35 cellular contexts compared by ENCODE assay signal in the genomic region with DNA sequence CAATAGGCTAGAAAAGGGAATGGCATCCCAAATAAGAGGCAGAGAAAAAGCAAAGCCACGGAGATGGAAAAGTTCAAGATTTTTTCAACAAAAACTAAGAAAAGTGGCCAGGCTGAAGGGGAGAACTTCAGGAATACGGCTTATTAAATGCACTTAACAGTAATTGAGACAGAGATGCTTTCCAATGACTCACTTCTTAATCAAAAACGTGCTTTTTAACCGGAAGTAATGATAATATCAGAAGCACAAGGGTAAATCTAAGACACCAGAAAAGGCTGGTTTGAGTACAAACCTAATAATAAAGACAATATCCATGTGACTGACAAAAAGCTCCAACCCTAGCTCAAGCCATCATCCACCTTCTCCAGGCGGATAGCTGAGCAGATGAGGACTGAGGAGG. TPM values are rescaled to one million over a fixed set of nuclear protein-coding genes. Genes with fewer than 3 reads are reported as not detected.
"Had no signal": no experiment of that assay in that cellular context is flagged by ENCODE, and none has a peak within 500 bp of the region (broad histone marks: within the 10 kb centered on the region; RNA-seq: fewer than 3 reads in every experiment).

No MANE protein-coding gene starts in this region.

- H3K27ac ChIP-seq: KMS-11 had no signal

- H3K27me3 ChIP-seq: MG63 had no signal

- H3K4me3 ChIP-seq: MG63 had no signal

- H3K9ac ChIP-seq: KMS-11 had no signal

- H3K4me2 ChIP-seq: KMS-11 had no signal

- DNase-seq: Karpas-422, MG63, MV-4-11, NCI-H1048, NCI-H1092, NCI-H1092 treated with DMSO at 0.1 percent for 48 hours, NCI-H1105, NCI-H1105 treated with DMSO at 0.1 percent for 48 hours, NCI-H1417, NCI-H1417 treated with DMSO at 0.1 percent for 48 hours, NCI-H1436, NCI-H1436 treated with DMSO at 0.1 percent for 48 hours, NCI-H146, NCI-H1694, NCI-H1694 treated with DMSO at 0.1 percent for 48 hours, NCI-H187, NCI-H187 treated with DMSO at 0.1 percent for 48 hours, NCI-H1930, NCI-H2029, NCI-H2029 treated with DMSO at 0.1 percent for 48 hours, NCI-H2081, NCI-H2081 treated with DMSO at 0.1 percent for 48 hours, NCI-H2107, NCI-H2171, NCI-H2171 treated with DMSO at 0.1 percent for 48 hours, NCI-H2227 treated with DMSO at 0.1 percent for 48 hours, NCI-H226, NCI-H345, NCI-H446, NCI-H446 treated with DMSO at 0.1 percent for 48 hours, NCI-H510A, NCI-H510A treated with DMSO at 0.1 percent for 48 hours, NCI-H524 had no signal

- H3K36me3 ChIP-seq: MG63 had no signal

- H3K9me3 ChIP-seq: MG63 had no signal

RNA-seq across cellular contexts. Expression of a gene that starts 24.8 kb away (rescaled TPM):
- total RNA-seq: MCF 10A had no signal
